Comparison of ENCODE assay signal across 8 cellular contexts in the genomic region with DNA sequence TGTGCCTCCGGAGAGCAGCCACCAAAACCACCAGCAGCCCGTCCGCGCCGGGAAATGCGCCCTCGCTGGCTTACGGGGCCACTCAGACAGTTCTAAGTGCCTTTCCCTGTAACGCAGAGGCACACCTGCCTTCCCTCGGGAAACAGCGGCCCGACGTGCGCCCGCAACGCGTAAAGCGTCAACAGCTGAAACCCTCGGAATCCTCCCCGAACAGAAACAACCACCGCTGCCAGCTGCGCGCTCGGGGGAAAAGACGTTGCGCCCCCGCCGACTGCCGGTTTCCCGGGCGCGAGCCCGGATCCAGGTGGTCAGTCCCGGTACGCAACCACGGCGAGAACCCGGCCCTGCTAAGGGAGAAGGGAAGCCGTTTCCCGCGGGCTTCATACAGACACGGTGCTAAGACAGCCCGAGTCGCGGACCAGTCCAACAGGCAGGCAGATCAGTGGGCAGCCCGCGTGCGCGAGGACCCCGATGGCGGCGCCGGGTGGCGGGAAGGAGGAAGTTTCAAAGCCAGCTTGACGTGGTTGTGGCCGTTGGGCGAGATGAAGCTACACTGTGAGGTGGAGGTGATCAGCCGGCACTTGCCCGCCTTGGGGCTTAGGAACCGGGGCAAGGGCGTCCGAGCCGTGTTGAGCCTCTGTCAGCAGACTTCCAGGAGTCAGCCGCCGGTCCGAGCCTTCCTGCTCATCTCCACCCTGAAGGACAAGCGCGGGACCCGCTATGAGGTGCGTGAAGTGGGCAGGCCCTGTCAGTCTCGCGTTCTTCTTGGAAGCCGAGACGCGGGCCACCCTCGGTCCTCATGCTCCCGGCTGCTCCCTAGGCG. TPM values are rescaled to one million over a fixed set of nuclear protein-coding genes. Genes with fewer than 3 reads are reported as not detected.
DNase-seq lines count a peak whose midpoint lies in the region; ATAC-seq and TF ChIP-seq lines count a peak whose summit lies in the region.

A gene with protein sequence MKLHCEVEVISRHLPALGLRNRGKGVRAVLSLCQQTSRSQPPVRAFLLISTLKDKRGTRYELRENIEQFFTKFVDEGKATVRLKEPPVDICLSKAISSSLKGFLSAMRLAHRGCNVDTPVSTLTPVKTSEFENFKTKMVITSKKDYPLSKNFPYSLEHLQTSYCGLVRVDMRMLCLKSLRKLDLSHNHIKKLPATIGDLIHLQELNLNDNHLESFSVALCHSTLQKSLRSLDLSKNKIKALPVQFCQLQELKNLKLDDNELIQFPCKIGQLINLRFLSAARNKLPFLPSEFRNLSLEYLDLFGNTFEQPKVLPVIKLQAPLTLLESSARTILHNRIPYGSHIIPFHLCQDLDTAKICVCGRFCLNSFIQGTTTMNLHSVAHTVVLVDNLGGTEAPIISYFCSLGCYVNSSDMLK (plus strand): TSS at position 462 of the 823 bp plus-strand sequence. CDS start 81 bp downstream, at position 543.

- DNase-seq in AG10803 (ENCODE audit: low read depth) (peak; percentile 72), NCI-H446 (lab: John Stamatoyannopoulos, UW) (peak; percentile 71 to 83), choroid plexus epithelial cell (ENCODE audit: low read depth) (peak; percentile 88)
- peak; percentile 90 for DNase-seq in activated CD4-positive, alpha-beta T cell treated with anti-CD3 and anti-CD28 coated beads for 36 hours
- DNase-seq in stimulated activated CD4-positive, alpha-beta T cell treated with anti-CD3 and anti-CD28 coated beads, Interleukin-1b, Interleukin-23, amount 100 ng/mL, for 24 hours (ENCODE audit: low read depth in 4 of 4, low spot score in 1 of 4), result peak; percentile 70 to 80 (median 74)

- peaks cover 20% of the 10 kb centered on the region for H3K36me3 Mint-ChIP-seq in activated CD4-positive, alpha-beta T cell treated with anti-CD3 and anti-CD28 coated beads for 36 hours (ENCODE audit: low read depth)

- H3K9me3 Mint-ChIP-seq in activated CD4-positive, alpha-beta T cell treated with anti-CD3 and anti-CD28 coated beads for 36 hours (ENCODE audit: low read depth), result no peaks in the 10 kb centered on the region

- H3K27ac ChIP-seq in layer of hippocampus (ENCODE audit: low read depth, low read length), result peak within 1 kb of the TSS; percentile 85

- CTCF ChIA-PET in activated CD4-positive, alpha-beta T cell treated with anti-CD3 and anti-CD28 coated beads for 36 hours (lab: Charles Lee), result interaction anchor here (0.6 to 2.5 kb wide), 10 partner anchors 9 to 263 kb away, joined by 3 to 35 read pairs (median 4); partner anchors contain the start of genes DNAAF2, MGAT2, RPL36AL and RPS29

- intact Hi-C loops in activated CD4-positive, alpha-beta T cell treated with anti-CD3 and anti-CD28 coated beads for 36 hours (cut with DNase I, micrococcal nuclease), result loop anchor here (1.0 kb wide), 4 partner anchors 12 to 170 kb away; partner anchors contain the start of genes MGAT2 (in 2 of the 2), RPL36AL (in 2 of the 2), RPS29 (in 2 of the 2) and KLHDC2 (in 1 of the 2)

- H3K27me3 Mint-ChIP-seq in activated CD4-positive, alpha-beta T cell treated with anti-CD3 and anti-CD28 coated beads for 36 hours, result no peaks in the 10 kb centered on the region

- POLR2A ChIA-PET in activated CD4-positive, alpha-beta T cell treated with anti-CD3 and anti-CD28 coated beads for 36 hours (lab: Charles Lee), result interaction anchor here (0.6 to 2.3 kb wide), 5 partner anchors 12 to 170 kb away, joined by 3 to 22 read pairs (median 8); partner anchors contain the start of genes DNAAF2, MGAT2, RPL36AL and RPS29

- no peak for TF ChIP-seq CTCF in AG10803 (conservative IDR thresholded peaks at IDR 0.05; ENCODE audit: low read length)
- TF ChIP-seq CTCF in choroid plexus epithelial cell (conservative IDR thresholded peaks at IDR 0.05; ENCODE audit: low read depth, low read length), result peak; percentile 1

- H3K4me3 ChIP-seq in AG10803 (ENCODE audit: low read length), result peak within 1 kb of the TSS; percentile 96
- H3K4me3 ChIP-seq in choroid plexus epithelial cell (ENCODE audit: low read depth, low read length), result peak within 1 kb of the TSS; percentile 98

- peak within 1 kb of the TSS; percentile 99 for H3K27ac Mint-ChIP-seq in activated CD4-positive, alpha-beta T cell treated with anti-CD3 and anti-CD28 coated beads for 36 hours

- ATAC-seq in GM19035 (IDR thresholded peaks at IDR 0.05; ENCODE audit: unreplicated experiment) (peak; percentile 55), HG03354 (IDR thresholded peaks at IDR 0.05; ENCODE audit: poor library complexity, severe bottlenecking, unreplicated experiment) (peak; percentile 67)
- ATAC-seq in activated CD4-positive, alpha-beta T cell treated with anti-CD3 and anti-CD28 coated beads for 36 hours, result peak; percentile 76

- peak within 1 kb of the TSS; percentile 99 for H3K4me3 Mint-ChIP-seq in activated CD4-positive, alpha-beta T cell treated with anti-CD3 and anti-CD28 coated beads for 36 hours

- no peaks in the 10 kb centered on the region for H3K27me3 ChIP-seq in layer of hippocampus (ENCODE audit: control insufficient read depth, insufficient read depth, low read length)

- peaks cover 19% of the 10 kb centered on the region for H3K4me1 Mint-ChIP-seq in activated CD4-positive, alpha-beta T cell treated with anti-CD3 and anti-CD28 coated beads for 36 hours

RNA-seq across cellular contexts. Expression of the gene that starts here (rescaled TPM):
- 10 to 100 TPM; 37.3 to 47.9 TPM for total RNA-seq in activated CD4-positive, alpha-beta T cell treated with anti-CD3 and anti-CD28 coated beads for 36 hours

Comparison
In these comparisons a context has a peak if more than half of its experiments do, and no peak if none do; other contexts are left out.
1. Peak in every context shown above with its lines: DNase-seq, ATAC-seq, H3K4me3 ChIP-seq and H3K27ac ChIP-seq.